8 cellular contexts compared by ENCODE assay signal in genomic region chr10:35409094-35409582, GRCh38.
DNase-seq lines count a peak whose midpoint lies in the region; ATAC-seq and TF ChIP-seq lines count a peak whose summit lies in the region.

No MANE protein-coding gene starts in this region.

- TF ChIP-seq CTCF in HFFc6 (IDR thresholded peaks at IDR 0.05): no peak

- no peaks in the 10 kb centered on the region for H3K9me3 Mint-ChIP-seq in HFFc6
- no peaks in the 10 kb centered on the region for H3K9me3 Mint-ChIP-seq in stimulated activated memory B cell treated with anti-CD40 and anti-IgM and Interleukin-4, amounts not matched to agents 10 μg/mL and 1 μg/mL and 100 μg/mL, for 72 hours

- H3K36me3 Mint-ChIP-seq in HFFc6 (ENCODE audit: low read depth): peaks cover 2% of the 10 kb centered on the region; the same call in 1 of the 2 replicates
- H3K36me3 Mint-ChIP-seq in stimulated activated memory B cell treated with anti-CD40 and anti-IgM and Interleukin-4, amounts not matched to agents 10 μg/mL and 1 μg/mL and 100 μg/mL, for 72 hours: no peaks in the 10 kb centered on the region

- no peak overlapping the region; the same call in 1 of the 2 replicates for H3K4me3 Mint-ChIP-seq in HFFc6
- no peak overlapping the region for H3K4me3 Mint-ChIP-seq in stimulated activated memory B cell treated with anti-CD40 and anti-IgM and Interleukin-4, amounts not matched to agents 10 μg/mL and 1 μg/mL and 100 μg/mL, for 72 hours

- DNase-seq in DMS 273 (lab: John Stamatoyannopoulos, UW; ENCODE audit: unreplicated experiment) (peak; percentile 94), HFFc6 (peak; percentile 64), SW480 (ENCODE audit: low spot score) (peak; percentile 57), left cardiac atrium (no peak), COR-L47 (lab: John Stamatoyannopoulos, UW) (no peak)
- no peak for DNase-seq in activated effector memory CD4-positive, alpha-beta T cell treated with Interleukin-2 at 50 U/mL for 16 hours

- ATAC-seq in left cardiac atrium (peak; percentile 73 to 92), HG02973 (IDR thresholded peaks at IDR 0.05; ENCODE audit: unreplicated experiment) (no peak)
- ATAC-seq in stimulated activated memory B cell treated with anti-CD40 and anti-IgM and Interleukin-4, amounts not matched to agents 10 μg/mL and 1 μg/mL and 100 μg/mL, for 72 hours: peak; percentile 90

- intact Hi-C loops in left cardiac atrium (cut with DNase I): no loop called here

- H3K27ac Mint-ChIP-seq in HFFc6: peak overlapping the region; percentile 11; the same call in 1 of the 2 replicates
- H3K27ac Mint-ChIP-seq in stimulated activated memory B cell treated with anti-CD40 and anti-IgM and Interleukin-4, amounts not matched to agents 10 μg/mL and 1 μg/mL and 100 μg/mL, for 72 hours: peak overlapping the region; percentile 19

- peaks cover 1% of the 10 kb centered on the region; the same call in 1 of the 2 replicates for H3K27me3 Mint-ChIP-seq in HFFc6 (ENCODE audit: insufficient read depth)
- no peaks in the 10 kb centered on the region for H3K27me3 Mint-ChIP-seq in stimulated activated memory B cell treated with anti-CD40 and anti-IgM and Interleukin-4, amounts not matched to agents 10 μg/mL and 1 μg/mL and 100 μg/mL, for 72 hours

- peaks cover 38% of the 10 kb centered on the region for H3K4me1 Mint-ChIP-seq in HFFc6 (ENCODE audit: low read depth)
- peaks cover 43% of the 10 kb centered on the region for H3K4me1 Mint-ChIP-seq in stimulated activated memory B cell treated with anti-CD40 and anti-IgM and Interleukin-4, amounts not matched to agents 10 μg/mL and 1 μg/mL and 100 μg/mL, for 72 hours

Comparison
In these comparisons a context has a peak if more than half of its experiments do, and no peak if none do; other contexts are left out.
1. DNase-seq: peak in DMS 273 (single experiment), HFFc6 (single experiment) and SW480 (single experiment); none in left cardiac atrium (single experiment), activated effector memory CD4-positive, alpha-beta T cell treated with Interleukin-2 at 50 U/mL for 16 hours (single experiment) and COR-L47 (single experiment).